8 cellular contexts compared by ENCODE assay signal in the genomic region with DNA sequence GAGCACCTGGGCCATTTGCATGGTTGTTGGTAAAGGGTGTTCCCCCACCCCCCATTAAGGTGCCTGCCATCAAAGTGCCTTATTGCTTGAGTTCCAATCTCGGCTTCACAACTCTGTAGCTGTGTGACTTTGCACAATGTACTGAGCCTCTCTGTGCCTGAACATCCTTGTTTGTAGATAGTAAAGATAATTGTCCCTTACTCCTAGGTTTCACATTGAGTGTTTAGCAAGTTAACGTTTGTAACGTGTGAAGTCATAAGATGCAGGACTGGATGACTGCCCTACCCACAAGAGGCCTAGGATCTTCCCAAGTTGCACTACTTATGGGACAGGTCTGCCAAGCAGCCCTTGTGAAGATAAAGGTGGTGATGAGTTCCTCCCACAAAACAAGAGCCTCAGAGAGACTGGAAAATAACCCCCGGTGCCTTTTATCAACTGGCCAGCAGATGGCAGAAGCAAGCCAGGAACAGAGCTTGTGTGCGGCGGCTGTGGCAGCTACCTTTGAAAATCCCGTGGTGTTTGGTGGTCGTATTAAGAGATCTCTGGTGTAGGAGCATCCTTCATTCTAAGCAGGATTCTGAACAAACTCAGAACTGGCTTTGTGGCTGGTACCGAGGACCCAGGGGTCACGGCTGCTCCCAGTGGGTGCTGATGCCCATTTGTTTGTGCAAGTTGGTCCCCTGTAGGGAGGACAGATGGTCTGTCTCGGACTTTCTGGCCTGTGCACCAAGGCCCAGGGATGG.
DNase-seq lines count a peak whose midpoint lies in the region; ATAC-seq and FAIRE-seq lines count a peak whose summit lies in the region.

No MANE protein-coding gene starts in this region.

- DNase-seq in A172 (ENCODE audit: low spot score) (peak; percentile 52), GM18507 (ENCODE audit: extremely low spot score, insufficient read length, low read depth) (peak; percentile 42), NCI-H446 (lab: John Stamatoyannopoulos, UW) (peak; percentile 36 to 77), cerebellar cortex (ENCODE audit: low spot score) (peak; percentile 79), left kidney (ENCODE audit: low read depth, low spot score) (peak; percentile 91)
- DNase-seq in activated CD4-positive, CD25-positive, alpha-beta regulatory T cell treated with anti-CD3 and anti-CD28 coated beads, Interleukin-2, amount 50 U/mL, for 72 hours, result peak; percentile 51
- peak; percentile 52 to 56 for DNase-seq in stimulated activated CD4-positive, alpha-beta T cell treated with anti-CD3 and anti-CD28 coated beads, Interleukin-4, amount 100 ng/mL, for 4 hours

- peak; percentile 60 for ATAC-seq in HG03175 (IDR thresholded peaks at IDR 0.05; ENCODE audit: unreplicated experiment)

- FAIRE-seq in GM18507 (lab: Jason Lieb, UNC), result peak; percentile 80

Comparison
In these comparisons a context has a peak if more than half of its experiments do, and no peak if none do; other contexts are left out.
1. Peak in every context shown above with its lines: DNase-seq and ATAC-seq.